1 cellular context compared by ENCODE assay signal in the genomic region with DNA sequence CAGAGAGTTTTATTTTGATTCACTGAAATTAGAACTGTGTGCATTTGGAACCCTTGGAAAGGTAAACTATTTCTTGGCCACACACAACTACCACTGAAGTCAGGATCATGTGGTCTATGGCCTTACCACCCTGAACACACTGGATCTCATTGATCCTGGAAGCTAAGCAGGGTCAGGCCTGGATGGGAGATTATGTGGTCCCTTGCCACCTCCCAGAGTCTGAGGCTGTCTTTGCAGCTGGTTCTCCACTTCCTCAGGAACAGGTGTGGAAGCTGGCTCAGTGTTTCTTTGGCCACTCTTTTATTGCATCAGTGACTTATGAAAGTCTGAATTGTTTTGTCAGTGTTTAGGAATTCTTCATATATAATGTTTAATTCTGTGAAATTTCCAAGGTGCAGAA.
TF ChIP-seq lines count a peak whose summit lies in the region.

No MANE protein-coding gene starts in this region.

TF ChIP-seq in HCT116, 20 proteins besides CTCF, POLR2A, EP300 and RAD21:
- no peak for TF ChIP-seq ZFX (IDR thresholded peaks at IDR 0.05)
- TF ChIP-seq SRF (IDR thresholded peaks at IDR 0.05; ENCODE audit: low read depth), result no peak
- no peak for TF ChIP-seq EGR1 (IDR thresholded peaks at IDR 0.05; ENCODE audit: low read depth)
- TF ChIP-seq EZH2phosphoT487 (IDR thresholded peaks at IDR 0.05; ENCODE audit: borderline replicate concordance), result no peak
- TF ChIP-seq YY1 (IDR thresholded peaks at IDR 0.05; ENCODE audit: extremely low read depth, insufficient replicate concordance, low read depth, low read length), result no peak
- no peak for TF ChIP-seq JUND (IDR thresholded peaks at IDR 0.05)
- no peak for TF ChIP-seq SP1 (IDR thresholded peaks at IDR 0.05; ENCODE audit: low read depth)
- TF ChIP-seq EZH2 (IDR thresholded peaks at IDR 0.05), result no peak
- TF ChIP-seq ZNF274 (IDR thresholded peaks at IDR 0.05; ENCODE audit: low read depth, low read length), result no peak
- TF ChIP-seq CEBPB (IDR thresholded peaks at IDR 0.05; ENCODE audit: low read depth), result no peak
- TF ChIP-seq FOSL1 (IDR thresholded peaks at IDR 0.05; ENCODE audit: low read depth), result no peak
- TF ChIP-seq, protein P1, sequence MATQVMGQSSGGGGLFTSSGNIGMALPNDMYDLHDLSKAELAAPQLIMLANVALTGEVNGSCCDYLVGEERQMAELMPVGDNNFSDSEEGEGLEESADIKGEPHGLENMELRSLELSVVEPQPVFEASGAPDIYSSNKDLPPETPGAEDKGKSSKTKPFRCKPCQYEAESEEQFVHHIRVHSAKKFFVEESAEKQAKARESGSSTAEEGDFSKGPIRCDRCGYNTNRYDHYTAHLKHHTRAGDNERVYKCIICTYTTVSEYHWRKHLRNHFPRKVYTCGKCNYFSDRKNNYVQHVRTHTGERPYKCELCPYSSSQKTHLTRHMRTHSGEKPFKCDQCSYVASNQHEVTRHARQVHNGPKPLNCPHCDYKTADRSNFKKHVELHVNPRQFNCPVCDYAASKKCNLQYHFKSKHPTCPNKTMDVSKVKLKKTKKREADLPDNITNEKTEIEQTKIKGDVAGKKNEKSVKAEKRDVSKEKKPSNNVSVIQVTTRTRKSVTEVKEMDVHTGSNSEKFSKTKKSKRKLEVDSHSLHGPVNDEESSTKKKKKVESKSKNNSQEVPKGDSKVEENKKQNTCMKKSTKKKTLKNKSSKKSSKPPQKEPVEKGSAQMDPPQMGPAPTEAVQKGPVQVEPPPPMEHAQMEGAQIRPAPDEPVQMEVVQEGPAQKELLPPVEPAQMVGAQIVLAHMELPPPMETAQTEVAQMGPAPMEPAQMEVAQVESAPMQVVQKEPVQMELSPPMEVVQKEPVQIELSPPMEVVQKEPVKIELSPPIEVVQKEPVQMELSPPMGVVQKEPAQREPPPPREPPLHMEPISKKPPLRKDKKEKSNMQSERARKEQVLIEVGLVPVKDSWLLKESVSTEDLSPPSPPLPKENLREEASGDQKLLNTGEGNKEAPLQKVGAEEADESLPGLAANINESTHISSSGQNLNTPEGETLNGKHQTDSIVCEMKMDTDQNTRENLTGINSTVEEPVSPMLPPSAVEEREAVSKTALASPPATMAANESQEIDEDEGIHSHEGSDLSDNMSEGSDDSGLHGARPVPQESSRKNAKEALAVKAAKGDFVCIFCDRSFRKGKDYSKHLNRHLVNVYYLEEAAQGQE (IDR thresholded peaks at IDR 0.05; ENCODE audit: low read depth), result no peak
- no peak for TF ChIP-seq TCF7L2 (IDR thresholded peaks at IDR 0.05; ENCODE audit: borderline replicate concordance, extremely low read depth, insufficient read depth, insufficient read length)
- no peak for TF ChIP-seq ELF1 (IDR thresholded peaks at IDR 0.05; ENCODE audit: borderline replicate concordance, low read depth)
- TF ChIP-seq, protein P2, sequence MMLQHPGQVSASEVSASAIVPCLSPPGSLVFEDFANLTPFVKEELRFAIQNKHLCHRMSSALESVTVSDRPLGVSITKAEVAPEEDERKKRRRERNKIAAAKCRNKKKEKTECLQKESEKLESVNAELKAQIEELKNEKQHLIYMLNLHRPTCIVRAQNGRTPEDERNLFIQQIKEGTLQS (IDR thresholded peaks at IDR 0.05), result no peak
- TF ChIP-seq POLR2AphosphoS5 (IDR thresholded peaks at IDR 0.05; ENCODE audit: low read depth, low read length), result no peak
